Comparison of ENCODE assay signal across 22 cellular contexts in the genomic region with DNA sequence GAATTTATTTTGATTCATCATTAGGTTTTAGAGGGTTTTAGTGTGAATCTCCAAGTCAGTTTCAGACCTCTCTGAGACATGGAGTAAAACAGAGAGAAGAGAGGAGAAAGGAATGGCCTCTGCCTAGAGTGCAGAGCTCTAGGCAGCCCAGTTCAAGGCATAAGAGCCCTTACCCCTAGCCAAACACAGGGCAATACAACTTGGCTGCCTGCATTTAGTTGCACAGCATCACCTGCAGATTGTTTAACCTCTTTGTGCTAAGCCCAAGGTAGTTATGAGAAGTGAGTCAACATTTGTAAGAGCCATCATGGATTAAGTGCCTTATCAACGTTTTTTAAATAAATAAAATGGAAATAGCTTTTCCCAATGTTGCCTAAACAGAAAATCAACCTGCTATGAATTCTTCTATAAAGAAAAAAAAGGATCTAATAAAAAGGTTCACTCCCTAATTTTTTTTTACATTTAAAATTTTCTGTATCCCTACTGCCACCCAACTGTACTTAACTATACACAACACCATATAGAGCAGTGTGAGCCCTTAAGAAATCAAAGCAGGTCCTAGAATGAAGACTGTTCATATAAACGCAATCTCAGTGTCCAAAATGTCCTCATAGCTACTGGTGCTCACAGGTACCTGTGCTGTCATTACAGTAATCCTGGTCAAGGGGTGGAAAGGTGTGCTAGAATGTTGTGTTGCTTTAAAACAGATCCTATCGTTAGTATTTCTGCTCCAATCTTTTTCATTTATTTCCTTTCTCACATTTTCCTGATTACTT. TPM values are rescaled to one million over a fixed set of nuclear protein-coding genes. Genes with fewer than 3 reads are reported as not detected.
DNase-seq lines count a peak whose midpoint lies in the region; ATAC-seq and TF ChIP-seq lines count a peak whose summit lies in the region.
"Had no signal": no experiment of that assay in that cellular context is flagged by ENCODE, and none has a peak within 500 bp of the region (broad histone marks: within the 10 kb centered on the region; RNA-seq: fewer than 3 reads in every experiment).

No MANE protein-coding gene starts in this region.

- H3K4me3 Mint-ChIP-seq in activated CD4-positive, alpha-beta T cell treated with anti-CD3 and anti-CD28 coated beads, Interleukin-2, amount 10 ng/mL, durations not matched to agents 24 days and 14 days: no peak overlapping the region
- H3K4me3 Mint-ChIP-seq: CD8-positive, alpha-beta T cell had no signal

- no peaks in the 10 kb centered on the region for H3K36me3 ChIP-seq in lung (ENCODE audit: control insufficient read depth in 2 of 2, insufficient read depth in 2 of 2, low read length in 2 of 2)
- H3K36me3 ChIP-seq: BLaER1 treated with 17β-estradiol and CSF1 and Interleukin-3, amounts not matched to agents 10 nM and 100 nM; HAP-1; Peyer's patch had no signal

- 56 to 79% methylated on average over 3 of the region's 3 CpGs for WGBS in lung, 2 donors

- H3K27me3 ChIP-seq in lung (ENCODE audit: control insufficient read depth, insufficient read depth): peaks cover 2% of the 10 kb centered on the region
- H3K27me3 ChIP-seq: BLaER1 treated with 17β-estradiol and CSF1 and Interleukin-3, amounts not matched to agents 10 nM and 100 nM; Peyer's patch had no signal

- H3K27ac Mint-ChIP-seq in activated CD4-positive, alpha-beta T cell treated with anti-CD3 and anti-CD28 coated beads, Interleukin-2, amount 10 ng/mL, durations not matched to agents 24 days and 14 days: no peak overlapping the region
- H3K27ac Mint-ChIP-seq: CD8-positive, alpha-beta T cell had no signal

- H3K9me3 Mint-ChIP-seq in activated CD4-positive, alpha-beta T cell treated with anti-CD3 and anti-CD28 coated beads, Interleukin-2, amount 10 ng/mL, durations not matched to agents 24 days and 14 days: no peaks in the 10 kb centered on the region
- H3K9me3 Mint-ChIP-seq: CD8-positive, alpha-beta T cell had no signal

- no peak overlapping the region for H3K4me3 ChIP-seq in lung
- H3K4me3 ChIP-seq: BLaER1 treated with 17β-estradiol and CSF1 and Interleukin-3, amounts not matched to agents 10 nM and 100 nM; HAP-1; Peyer's patch had no signal

- no peak for TF ChIP-seq CTCF in lung (IDR thresholded peaks at IDR 0.05; ENCODE audit: control extremely low read depth, extremely low read depth)

- H3K27ac ChIP-seq in lung (ENCODE audit: low read depth in 1 of 2, low read length in 1 of 2): no peak overlapping the region
- H3K27ac ChIP-seq: BLaER1 treated with 17β-estradiol and CSF1 and Interleukin-3, amounts not matched to agents 10 nM and 100 nM; Peyer's patch had no signal

- ATAC-seq in lung (ENCODE audit: insufficient read depth, low FRiP score) (peak; percentile 77), HG02970 (IDR thresholded peaks at IDR 0.05; ENCODE audit: low FRiP score, unreplicated experiment) (no peak), left colon (no peak)
- ATAC-seq: CD8-positive, alpha-beta T cell had no signal

- no peaks in the 10 kb centered on the region for H3K36me3 Mint-ChIP-seq in activated CD4-positive, alpha-beta T cell treated with anti-CD3 and anti-CD28 coated beads, Interleukin-2, amount 10 ng/mL, durations not matched to agents 24 days and 14 days (ENCODE audit: low read depth)
- H3K36me3 Mint-ChIP-seq: CD8-positive, alpha-beta T cell had no signal

- peak; percentile 43 for DNase-seq in DMS153 (lab: John Stamatoyannopoulos, UW)
- peak; percentile 2 for DNase-seq in DMS79 (lab: John Stamatoyannopoulos, UW)
- peak; percentile 34 for DNase-seq in NCI-H748 treated with DMSO at 0.1 percent for 48 hours (lab: John Stamatoyannopoulos, UW)
- DNase-seq in lung (ENCODE audit: low spot score): peak; percentile 61
- DNase-seq in left colon: no peak
- DNase-seq in GOT3 (lab: John Stamatoyannopoulos, UW): no peak
- DNase-seq in activated CD4-positive, alpha-beta T cell treated with anti-CD3 and anti-CD28 coated beads, Interleukin-2, amount 10 ng/mL, durations not matched to agents 24 days and 14 days: no peak
- DNase-seq: Calu3; CD8-positive, alpha-beta T cell; GF-D8; IMR-90; Karpas-422; NCI-H1417 treated with DMSO at 0.1 percent for 48 hours; NCI-H187 treated with DMSO at 0.1 percent for 48 hours; NCI-H446 treated with DMSO at 0.1 percent for 48 hours; Peyer's patch; SW 1271 had no signal

- no peaks in the 10 kb centered on the region for H3K4me1 Mint-ChIP-seq in activated CD4-positive, alpha-beta T cell treated with anti-CD3 and anti-CD28 coated beads, Interleukin-2, amount 10 ng/mL, durations not matched to agents 24 days and 14 days

- H3K27me3 Mint-ChIP-seq in activated CD4-positive, alpha-beta T cell treated with anti-CD3 and anti-CD28 coated beads, Interleukin-2, amount 10 ng/mL, durations not matched to agents 24 days and 14 days: peaks cover 32% of the 10 kb centered on the region

- intact Hi-C loops in left colon (cut with DNase I, micrococcal nuclease): loop anchor here in 1 of 2 donors (10.0 kb wide), 1 partner anchor 189 kb away; no protein-coding TSS in a partner anchor
- intact Hi-C loops in activated CD4-positive, alpha-beta T cell treated with anti-CD3 and anti-CD28 coated beads, Interleukin-2, amount 10 ng/mL, durations not matched to agents 24 days and 14 days (cut with micrococcal nuclease): no loop called here

- no peaks in the 10 kb centered on the region for H3K9me3 ChIP-seq in lung (ENCODE audit: control insufficient read depth in 2 of 2, insufficient read depth in 1 of 2, low read length in 1 of 2)
- H3K9me3 ChIP-seq: HAP-1, Peyer's patch had no signal

- H3K4me1 ChIP-seq in lung (ENCODE audit: control insufficient read depth in 2 of 2, insufficient read depth in 2 of 2, low read length in 2 of 2): peaks cover 0 to 4% of the 10 kb centered on the region in 2 donors
- H3K4me1 ChIP-seq: HAP-1, Peyer's patch had no signal

RNA-seq across cellular contexts. Expression of gene PF4, which starts 36.0 kb away (rescaled TPM):
- total RNA-seq in lung: 1 to 10 TPM; 2.1 to 8.5 TPM
- polyA plus RNA-seq in lung: 10 to 100 TPM in 1 of 2 donors, 1 to 10 TPM in 1; 1.5 to 15.7 TPM
- 1 to 10 TPM in 1 of 2 donors, not detected in 1; 2.3 TPM for total RNA-seq in left colon
- not detected in 2 replicates for total RNA-seq in activated CD4-positive, alpha-beta T cell treated with anti-CD3 and anti-CD28 coated beads, Interleukin-2, amount 10 ng/mL, durations not matched to agents 24 days and 14 days
- total RNA-seq: A673; CD8-positive, alpha-beta T cell; IMR-90; MCF 10A; Peyer's patch had no signal
- polyA plus RNA-seq: IMR-90 had no signal

RNA-seq across cellular contexts. Expression of gene PPBP, which starts 42.1 kb away (rescaled TPM):
- total RNA-seq in lung (10 to 100 TPM in 1 of 2 donors, 1 to 10 TPM in 1; 2.5 to 43.5 TPM), left colon (not detected)
- 10 to 100 TPM in 1 of 2 donors, 1 to 10 TPM in 1; 1.9 to 12.3 TPM for polyA plus RNA-seq in lung
- not detected in 2 replicates for total RNA-seq in activated CD4-positive, alpha-beta T cell treated with anti-CD3 and anti-CD28 coated beads, Interleukin-2, amount 10 ng/mL, durations not matched to agents 24 days and 14 days
- total RNA-seq: A673, Calu3, IMR-90, MCF 10A, Peyer's patch had no signal
- polyA plus RNA-seq: IMR-90 had no signal

RNA-seq across cellular contexts. Expression of gene CXCL5, which starts 52.6 kb away (rescaled TPM):
- total RNA-seq in lung: 10 to 100 TPM; 48.5 to 52.8 TPM
- polyA plus RNA-seq in lung: 10 to 100 TPM in 1 of 2 donors, 1 to 10 TPM in 1; 1.6 to 32.0 TPM
- under 1 TPM in 1 of 2 donors, not detected in 1; 0.55 TPM for total RNA-seq in left colon
- total RNA-seq in activated CD4-positive, alpha-beta T cell treated with anti-CD3 and anti-CD28 coated beads, Interleukin-2, amount 10 ng/mL, durations not matched to agents 24 days and 14 days: not detected in 2 replicates
- total RNA-seq: A673; CD8-positive, alpha-beta T cell; IMR-90; Peyer's patch had no signal

Comparison
In these comparisons a context has a peak if more than half of its experiments do, and no peak if none do; other contexts are left out.
1. DNase-seq: peak in DMS153 (single experiment), DMS79 (single experiment), NCI-H748 treated with DMSO at 0.1 percent for 48 hours (single experiment) and lung (single experiment); none in left colon (0 of 2), GOT3 (single experiment) and activated CD4-positive, alpha-beta T cell treated with anti-CD3 and anti-CD28 coated beads, Interleukin-2, amount 10 ng/mL, durations not matched to agents 24 days and 14 days (single experiment).
2. RNA of gene CXCL5, which starts 52.6 kb away (total RNA-seq): 48.5 to 52.8 TPM in lung; 0.55 TPM in left colon and not detected in activated CD4-positive, alpha-beta T cell treated with anti-CD3 and anti-CD28 coated beads, Interleukin-2, amount 10 ng/mL, durations not matched to agents 24 days and 14 days; every median in the first group is over 10 times any median in the second.